ENCODE assay signal across 14 cellular contexts in the genomic region with DNA sequence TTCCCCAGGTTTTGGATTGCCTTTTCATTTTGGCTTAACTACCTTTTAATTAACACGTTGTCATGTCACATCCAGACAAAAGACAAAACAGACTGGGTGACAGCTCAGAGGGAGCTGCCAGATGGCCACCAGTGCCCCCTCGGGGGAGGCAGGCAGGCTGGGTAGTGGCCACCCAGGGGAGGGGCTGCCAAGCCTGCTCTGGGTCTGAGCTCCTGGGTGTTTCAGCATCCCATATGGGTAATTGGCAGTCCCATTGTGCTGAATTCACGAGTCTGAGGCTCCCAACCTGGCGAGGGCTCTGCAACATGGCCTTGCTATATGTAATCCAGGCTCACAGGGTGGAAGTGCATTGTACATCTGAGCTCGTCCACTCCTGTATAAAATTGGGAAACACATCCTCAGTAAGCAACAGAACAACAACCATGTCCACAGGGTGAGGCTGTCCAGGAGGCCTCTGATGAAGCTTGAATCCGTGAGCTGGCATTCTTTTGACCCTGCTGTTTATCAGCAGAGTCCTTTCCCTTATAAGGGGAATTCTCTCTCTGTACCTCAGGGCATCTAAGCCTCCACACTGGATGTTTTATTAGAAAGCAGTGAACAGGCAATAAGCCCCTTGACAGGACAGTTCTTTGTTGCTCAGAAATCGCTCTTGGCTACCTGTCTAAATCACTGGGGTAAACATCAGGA.
DNase-seq lines count a peak whose midpoint lies in the region; ATAC-seq and TF ChIP-seq lines count a peak whose summit lies in the region.
"Had no signal": no experiment of that assay in that cellular context is flagged by ENCODE, and none has a peak within 500 bp of the region (broad histone marks: within the 10 kb centered on the region; RNA-seq: fewer than 3 reads in every experiment).

No MANE protein-coding gene starts in this region.

- no peaks in the 10 kb centered on the region for H3K36me3 ChIP-seq in tibial artery
- H3K36me3 ChIP-seq: HAP-1 had no signal

- H3K36me3 Mint-ChIP-seq in activated T-helper 17 cell treated with anti-CD3 and anti-CD28 coated beads, Interleukin-2, amount 50 U/mL, for 72 hours (ENCODE audit: low read depth): no peaks in the 10 kb centered on the region

- H3K27me3 Mint-ChIP-seq in activated T-helper 17 cell treated with anti-CD3 and anti-CD28 coated beads, Interleukin-2, amount 50 U/mL, for 72 hours: peaks cover 6% of the 10 kb centered on the region

- in situ Hi-C loops in SK-MEL-5 (cut with HindIII; ENCODE audit: low pct_unique_long_range_greater_than_20kb, low sequenced_read_pairs): no loop called here

- H3K27ac ChIP-seq in tibial artery: peak overlapping the region in 1 of 2 donors; percentile 24

- DNase-seq in D341Med (ENCODE audit: low spot score): peak; percentile 92
- peak; percentile 88 for DNase-seq in NCI-H146 (lab: John Stamatoyannopoulos, UW)
- DNase-seq in SK-MEL-5 (ENCODE audit: low read depth, low spot score): peak; percentile 34
- peak; percentile 76 for DNase-seq in iris pigment epithelial cell (ENCODE audit: low read depth)
- no peak for DNase-seq in T-helper 2 cell
- no peak for DNase-seq in tibial artery
- DNase-seq: amygdala, left cardiac atrium, MM.1S, NCI-H510A, posterior cingulate gyrus had no signal

- intact Hi-C loops in tibial artery (cut with DNase I; ENCODE audit: low total_unique reads): no loop called here

- no peak overlapping the region for H3K4me3 Mint-ChIP-seq in activated T-helper 17 cell treated with anti-CD3 and anti-CD28 coated beads, Interleukin-2, amount 50 U/mL, for 72 hours

- H3K27ac Mint-ChIP-seq in activated T-helper 17 cell treated with anti-CD3 and anti-CD28 coated beads, Interleukin-2, amount 50 U/mL, for 72 hours: no peak overlapping the region

- no peaks in the 10 kb centered on the region for H3K4me1 Mint-ChIP-seq in activated T-helper 17 cell treated with anti-CD3 and anti-CD28 coated beads, Interleukin-2, amount 50 U/mL, for 72 hours

- H3K4me1 ChIP-seq in tibial artery: peaks cover 0 to 46% (median 26%) of the 10 kb centered on the region in 4 donors
- H3K4me1 ChIP-seq: HAP-1 had no signal

- H3K9me3 ChIP-seq in tibial artery: no peaks in the 10 kb centered on the region
- H3K9me3 ChIP-seq: HAP-1 had no signal

- H3K27me3 ChIP-seq in tibial artery: no peaks in the 10 kb centered on the region

- no peaks in the 10 kb centered on the region for H3K9me3 Mint-ChIP-seq in activated T-helper 17 cell treated with anti-CD3 and anti-CD28 coated beads, Interleukin-2, amount 50 U/mL, for 72 hours

- H3K4me3 ChIP-seq in tibial artery: no peak overlapping the region
- H3K4me3 ChIP-seq: HAP-1 had no signal

- no peak for ATAC-seq in GM18858 (IDR thresholded peaks at IDR 0.05; ENCODE audit: unreplicated experiment)
- no peak for ATAC-seq in activated T-helper 17 cell treated with anti-CD3 and anti-CD28 coated beads, Interleukin-2, amount 50 U/mL, for 72 hours (replicated peaks)
- ATAC-seq: left cardiac atrium had no signal

- TF ChIP-seq CTCF in tibial artery (IDR thresholded peaks at IDR 0.05): no peak

Comparison
In these comparisons a context has a peak if more than half of its experiments do, and no peak if none do; other contexts are left out.
1. DNase-seq: peak in D341Med (single experiment), NCI-H146 (single experiment), SK-MEL-5 (single experiment) and iris pigment epithelial cell (single experiment); none in T-helper 2 cell (0 of 5) and tibial artery (0 of 2).